Comparison of ENCODE assay signal across 22 cellular contexts in the genomic region with DNA sequence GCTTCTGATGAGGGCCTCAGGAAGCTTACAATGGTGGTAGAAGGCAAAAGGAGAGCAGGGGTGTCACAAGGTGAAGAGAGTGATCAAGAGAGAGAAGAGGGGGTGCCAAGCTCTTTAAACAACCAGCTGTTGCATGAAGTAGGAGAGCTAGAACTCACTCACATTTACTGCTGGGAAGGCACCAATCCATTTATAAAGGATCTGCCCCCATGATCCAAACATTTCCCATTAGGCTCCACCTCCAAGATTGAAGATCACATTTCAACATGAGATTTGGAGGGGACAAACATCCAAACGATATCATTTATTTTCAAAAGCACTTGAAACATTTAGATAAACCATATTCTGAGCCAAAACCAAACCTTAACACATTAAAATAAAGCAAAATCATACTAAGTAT. TPM values are rescaled to one million over a fixed set of nuclear protein-coding genes. Genes with fewer than 3 reads are reported as not detected.
DNase-seq lines count a peak whose midpoint lies in the region; ATAC-seq, FAIRE-seq and TF ChIP-seq lines count a peak whose summit lies in the region.
"Had no signal": no experiment of that assay in that cellular context is flagged by ENCODE, and none has a peak within 500 bp of the region (broad histone marks: within the 10 kb centered on the region; RNA-seq: fewer than 3 reads in every experiment).

No MANE protein-coding gene starts in this region.

- H3K79me2 ChIP-seq in ACC112 (ENCODE audit: control insufficient read depth, insufficient read depth, low read length, unreplicated experiment) (peaks cover 78% of the 10 kb centered on the region), GM23338 (replicated peaks; ENCODE audit: insufficient read depth) (peaks cover 51% of the 10 kb centered on the region), osteoblast (ENCODE audit: insufficient read depth, low read length) (peaks cover 90% of the 10 kb centered on the region)

- H3K9me3 Mint-ChIP-seq in GM23338, result no peaks in the 10 kb centered on the region; the same call in 2 of the 3 replicates
- H3K9me3 Mint-ChIP-seq in activated T-helper 17 cell treated with anti-CD3 and anti-CD28 coated beads, Interleukin-2, amount 50 U/mL, for 72 hours, result no peaks in the 10 kb centered on the region

- ATAC-seq in GM23338 (no peak), left cardiac atrium (no peak)
- ATAC-seq in activated T-helper 17 cell treated with anti-CD3 and anti-CD28 coated beads, Interleukin-2, amount 50 U/mL, for 72 hours (replicated peaks), result no peak
- ATAC-seq: Right ventricle myocardium inferior had no signal

- intact Hi-C loops in colonic mucosa (cut with DNase I), result no loop called here
- intact Hi-C loops in kidney (cut with DNase I), result no loop called here
- intact Hi-C loops in left cardiac atrium (cut with DNase I), result no loop called here

- H3K4me3 ChIP-seq in ACC112 (ENCODE audit: low read depth, low read length) (no peak overlapping the region), GM23338 (no peak overlapping the region), osteoblast (ENCODE audit: insufficient read depth, low read length) (no peak overlapping the region), colonic mucosa (no peak overlapping the region), kidney (ENCODE audit: low read length in 2 of 2) (no peak overlapping the region)
- H3K4me3 ChIP-seq: BLaER1 treated with 17β-estradiol and CSF1 and Interleukin-3, amounts not matched to agents 10 nM and 100 nM; GM23248 had no signal

- TF ChIP-seq CTCF in GM23338 (conservative IDR thresholded peaks at IDR 0.05; ENCODE audit: low read depth in 2 of 2) (no peak), osteoblast (IDR thresholded peaks at IDR 0.05; ENCODE audit: extremely low read depth, low read depth, low read length) (no peak), colonic mucosa (IDR thresholded peaks at IDR 0.05) (no peak), kidney (IDR thresholded peaks at IDR 0.05; ENCODE audit: borderline replicate concordance, extremely low read depth, insufficient read depth) (no peak)

- H3K27ac ChIP-seq in ACC112 (ENCODE audit: low read depth, low read length) (peak overlapping the region; percentile 10; the same call in 1 of the 2 replicates), GM23338 (ENCODE audit: low read depth) (no peak overlapping the region), osteoblast (ENCODE audit: low read depth, low read length) (peak overlapping the region; percentile 25), colonic mucosa (no peak overlapping the region), kidney (ENCODE audit: low read depth in 2 of 2, low read length in 2 of 2) (no peak overlapping the region)
- H3K27ac ChIP-seq: GM23248 had no signal

- no peaks in the 10 kb centered on the region for H4K20me1 ChIP-seq in GM23338 (replicated peaks; ENCODE audit: insufficient read depth)
- no peaks in the 10 kb centered on the region for H4K20me1 ChIP-seq in osteoblast (ENCODE audit: insufficient read depth, low read length)

- H3K4me2 ChIP-seq in GM23338 (no peak overlapping the region), osteoblast (ENCODE audit: insufficient read depth, low read length) (no peak overlapping the region)

- no peak overlapping the region for H2AFZ ChIP-seq in ACC112 (ENCODE audit: low read length, unreplicated experiment)
- H2AFZ ChIP-seq in GM23338, result no peak overlapping the region
- H2AFZ ChIP-seq in osteoblast (ENCODE audit: low read length), result no peak overlapping the region
- H2AFZ ChIP-seq: GM23248 had no signal

- no peaks in the 10 kb centered on the region for H3K9me2 ChIP-seq in GM23338 (ENCODE audit: insufficient read depth)

- H3K9ac ChIP-seq in colonic mucosa (ENCODE audit: low read depth in 2 of 2, low read length in 2 of 2) (no peak overlapping the region), kidney (ENCODE audit: low read length in 2 of 2) (no peak overlapping the region)
- H3K9ac ChIP-seq: BLaER1 treated with 17β-estradiol and CSF1 and Interleukin-3, amounts not matched to agents 10 nM and 100 nM; GM23248 had no signal

- no peak for FAIRE-seq in kidney (lab: Jason Lieb, UNC)
- FAIRE-seq: GM12891, RCC 7860 had no signal

- H3K4me3 Mint-ChIP-seq in GM23338, result no peak overlapping the region
- peak overlapping the region; percentile 8 for H3K4me3 Mint-ChIP-seq in activated T-helper 17 cell treated with anti-CD3 and anti-CD28 coated beads, Interleukin-2, amount 50 U/mL, for 72 hours

- H3K4me1 Mint-ChIP-seq in GM23338, result peaks cover 2% of the 10 kb centered on the region; the same call in 2 of the 3 replicates
- H3K4me1 Mint-ChIP-seq in activated T-helper 17 cell treated with anti-CD3 and anti-CD28 coated beads, Interleukin-2, amount 50 U/mL, for 72 hours, result peaks cover 55% of the 10 kb centered on the region

- peaks cover 28% of the 10 kb centered on the region for H3K36me3 ChIP-seq in ACC112 (ENCODE audit: insufficient read depth, low read length)
- no peaks in the 10 kb centered on the region for H3K36me3 ChIP-seq in GM23338 (ENCODE audit: insufficient read depth)
- no peaks in the 10 kb centered on the region for H3K36me3 ChIP-seq in osteoblast (ENCODE audit: insufficient read depth, low read length)
- no peaks in the 10 kb centered on the region for H3K36me3 ChIP-seq in colonic mucosa
- H3K36me3 ChIP-seq in kidney (ENCODE audit: control insufficient read depth in 1 of 2, insufficient read depth in 2 of 2, low read length in 2 of 2), result no peaks in the 10 kb centered on the region

- H3K36me3 Mint-ChIP-seq in GM23338 (ENCODE audit: low read depth), result no peaks in the 10 kb centered on the region; the same call in 1 of the 3 replicates
- H3K36me3 Mint-ChIP-seq in activated T-helper 17 cell treated with anti-CD3 and anti-CD28 coated beads, Interleukin-2, amount 50 U/mL, for 72 hours (ENCODE audit: low read depth), result peaks cover 34% of the 10 kb centered on the region

- H3K27me3 Mint-ChIP-seq in GM23338 (ENCODE audit: insufficient read depth, low read depth, poor library complexity), result peaks cover 5% of the 10 kb centered on the region
- H3K27me3 Mint-ChIP-seq in activated T-helper 17 cell treated with anti-CD3 and anti-CD28 coated beads, Interleukin-2, amount 50 U/mL, for 72 hours, result no peaks in the 10 kb centered on the region
- H3K27me3 Mint-ChIP-seq: CD4-positive, alpha-beta memory T cell had no signal

- DNase-seq in GM23338 (ENCODE audit: low spot score) (no peak), osteoblast (ENCODE audit: insufficient read length, low spot score, missing footprints) (no peak), colonic mucosa (no peak), kidney (no peak), left cardiac atrium (no peak)
- DNase-seq: Caco-2; CD4-positive, alpha-beta memory T cell; DND-41; GM23248; HCEC 1CT; KG1; NCI-H1105; NCI-H2081; NCI-H2171; NCI-H524 treated with DMSO at 0.1 percent for 48 hours; NCI-H82 had no signal

- peak overlapping the region; percentile 37; the same call in 1 of the 2 replicates for H3K27ac Mint-ChIP-seq in GM23338
- H3K27ac Mint-ChIP-seq in activated T-helper 17 cell treated with anti-CD3 and anti-CD28 coated beads, Interleukin-2, amount 50 U/mL, for 72 hours, result peak overlapping the region; percentile 1

- H3K9me3 ChIP-seq in osteoblast (ENCODE audit: low read depth, low read length) (no peaks in the 10 kb centered on the region), colonic mucosa (no peaks in the 10 kb centered on the region), kidney (ENCODE audit: control insufficient read depth in 1 of 2, low read length in 2 of 2) (no peaks in the 10 kb centered on the region)
- H3K9me3 ChIP-seq: Caco-2 had no signal

- H3K4me1 ChIP-seq in ACC112 (ENCODE audit: control insufficient read depth, insufficient read depth, low read length, unreplicated experiment) (peaks cover 44% of the 10 kb centered on the region), GM23338 (ENCODE audit: insufficient read depth) (no peaks in the 10 kb centered on the region), osteoblast (ENCODE audit: insufficient read depth, low read length) (peaks cover 31% of the 10 kb centered on the region), colonic mucosa (no peaks in the 10 kb centered on the region), kidney (ENCODE audit: control insufficient read depth in 1 of 2, insufficient read depth in 1 of 2, low read depth in 1 of 2, low read length in 2 of 2) (no peaks in the 10 kb centered on the region)
- H3K4me1 ChIP-seq: Caco-2 had no signal

- H3F3A ChIP-seq in GM23338 (replicated peaks; ENCODE audit: low read depth), result no peaks in the 10 kb centered on the region

- H3K27me3 ChIP-seq in ACC112 (ENCODE audit: insufficient read depth, low read length) (no peaks in the 10 kb centered on the region), GM23338 (ENCODE audit: insufficient read depth) (no peaks in the 10 kb centered on the region), osteoblast (ENCODE audit: insufficient read depth, low read length) (no peaks in the 10 kb centered on the region), colonic mucosa (no peaks in the 10 kb centered on the region)
- H3K27me3 ChIP-seq: BLaER1 treated with 17β-estradiol and CSF1 and Interleukin-3, amounts not matched to agents 10 nM and 100 nM had no signal

TF ChIP-seq in GM23338, 12 proteins besides CTCF, POLR2A, EP300 and RAD21:
- TF ChIP-seq JUNB (IDR thresholded peaks at IDR 0.05; ENCODE audit: unreplicated experiment), result no peak
- TF ChIP-seq CREB1 (CRISPR knock-in tag; IDR thresholded peaks at IDR 0.05; ENCODE audit: low read depth), result no peak

RNA-seq across cellular contexts. Expression of a gene that starts 26.3 kb away (rescaled TPM):
- 61.3 and 63.7 TPM in 2 replicates for total RNA-seq in GM23338 (2014; rRNA removed; shearing (Covaris generic))
- polyA plus RNA-seq in GM23338 (2016; fragmentation: Nextera tagmentation; extraction: Ambion mirVana) (13.9 and 15.2 TPM in 2 replicates), kidney (ENCODE audit: insufficient read depth, low read depth, low replicate concordance) (9.8 TPM)
- 10 to 100 TPM; 54.5 to 69.3 TPM for total RNA-seq in activated T-helper 17 cell treated with anti-CD3 and anti-CD28 coated beads, Interleukin-2, amount 50 U/mL, for 72 hours
- total RNA-seq in osteoblast (215 and 223 TPM in 2 replicates), colonic mucosa (10 to 100 TPM; 40.7 to 46.2 TPM), kidney (72.4 TPM), left cardiac atrium (10 to 100 TPM; 11.1 to 13.0 TPM)

Comparison
In these comparisons a context has a peak if more than half of its experiments do, and no peak if none do; other contexts are left out.
1. H3K27ac ChIP-seq: peak in ACC112 (single experiment) and osteoblast (single experiment); none in GM23338 (single experiment), colonic mucosa (single experiment) and kidney (0 of 2).